Comparison of ENCODE assay signal across 34 cellular contexts in the genomic region with DNA sequence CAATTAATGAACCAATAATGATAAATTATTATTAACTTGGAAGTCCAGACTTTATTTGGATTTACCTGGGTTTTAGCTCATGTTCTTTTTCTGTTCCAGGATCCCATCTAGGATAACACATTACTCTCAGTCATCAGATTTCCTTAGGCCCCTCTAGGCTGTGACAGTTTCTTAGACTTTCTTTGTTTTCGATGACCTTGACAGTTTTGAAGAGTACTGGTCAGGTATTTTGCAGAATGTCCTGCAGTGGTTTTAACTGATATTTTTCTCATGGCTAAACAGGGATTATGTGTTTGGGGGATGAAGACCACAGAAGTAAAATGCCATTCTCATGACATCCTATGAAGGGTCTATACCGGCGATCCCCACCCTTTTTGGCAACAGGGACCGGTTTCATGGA.
"Had no signal": no experiment of that assay in that cellular context is flagged by ENCODE, and none has a peak within 500 bp of the region (broad histone marks: within the 10 kb centered on the region; RNA-seq: fewer than 3 reads in every experiment).

No MANE protein-coding gene starts in this region.

- H3K36me3 ChIP-seq: adrenal gland, breast epithelium had no signal

- H3K27me3 ChIP-seq: adrenal gland, body of pancreas, brain microvascular endothelial cell, breast epithelium had no signal

- H3K9me3 ChIP-seq: adrenal gland, body of pancreas, breast epithelium had no signal

- ATAC-seq: activated CD8-positive, alpha-beta T cell treated with anti-CD3 and anti-CD28 coated beads for 36 hours; activated naive CD4-positive, alpha-beta T cell treated with anti-CD3 and anti-CD28 coated beads, Interleukin-2, amount 50 U/mL, for 72 hours; activated T-cell treated with anti-CD3 and anti-CD28 coated beads, Interleukin-2, amount 50 U/mL, for 4 hours; activated T-cell treated with anti-CD3 and anti-CD28 coated beads, Interleukin-2, amount 50 U/mL, for 72 hours; activated T-helper 17 cell treated with anti-CD3 and anti-CD28 coated beads, Interleukin-2, amount 50 U/mL, for 72 hours; body of pancreas had no signal

- DNase-seq: activated B cell treated with CpG ODN at 0.5 μM for 24 hours; activated CD4-positive, alpha-beta memory T cell treated with anti-CD3 and anti-CD28 coated beads for 36 hours; activated CD4-positive, alpha-beta T cell treated with anti-CD3 and anti-CD28 coated beads for 4 hours; activated CD4-positive, alpha-beta T cell treated with anti-CD3 and anti-CD28 coated beads, Interleukin-2, amount 10 ng/mL, durations not matched to agents 24 days and 14 days; activated CD4-positive, alpha-beta T cell treated with anti-CD3 and anti-CD28 coated beads, Interleukin-2, amount 50 U/mL, for 1 hour; activated CD4-positive, alpha-beta T cell treated with anti-CD3 and anti-CD28 coated beads, Interleukin-2, amount 50 U/mL, for 4 hours; activated CD4-positive, CD25-positive, alpha-beta regulatory T cell treated with anti-CD3 and anti-CD28 coated beads, Interleukin-2, amount 50 U/mL, for 72 hours; activated CD8-positive, alpha-beta memory T cell treated with anti-CD3 and anti-CD28 coated beads, Interleukin-2, amount 50 U/mL, for 4 hours; activated CD8-positive, alpha-beta T cell treated with anti-CD3 and anti-CD28 coated beads for 36 hours; activated effector memory CD4-positive, alpha-beta T cell treated with anti-CD3 and anti-CD28 coated beads, Interleukin-2, amount 50 U/mL, for 16 hours; activated gamma-delta T cell treated with Interleukin-2 at 50 U/mL for 16 hours; activated naive CD4-positive, alpha-beta T cell; activated naive CD4-positive, alpha-beta T cell treated with anti-CD3 and anti-CD28 coated beads for 36 hours; activated naive CD4-positive, alpha-beta T cell treated with anti-CD3 and anti-CD28 coated beads, Interleukin-2, amount 50 U/mL, for 16 hours; activated naive CD8-positive, alpha-beta T cell treated with anti-CD3 and anti-CD28 coated beads for 36 hours; activated T-cell treated with anti-CD3 and anti-CD28 coated beads for 4 hours; activated T-cell treated with anti-CD3 and anti-CD28 coated beads, Interleukin-2, amount 50 U/mL, for 1 hour; activated T-cell treated with anti-CD3 and anti-CD28 coated beads, Interleukin-2, amount 50 U/mL, for 4 hours; activated T-cell treated with anti-CD3 and anti-CD28 coated beads, Interleukin-2, amount 50 U/mL, for 72 hours; adrenal gland; amniotic stem cell; aorta; body of pancreas; brain microvascular endothelial cell; central memory CD4-positive, alpha-beta T cell; T-helper 1 cell; T-helper 2 cell; T-helper 9 cell had no signal

- H3K27ac ChIP-seq: adrenal gland, body of pancreas, brain microvascular endothelial cell, breast epithelium, VCaP had no signal

- H3K4me1 ChIP-seq: adrenal gland, breast epithelium had no signal

- H3K4me3 ChIP-seq: adrenal gland, body of pancreas, breast epithelium had no signal

- FAIRE-seq: astrocyte, TTC549 had no signal
